12 cellular contexts compared by ENCODE assay signal in the genomic region with DNA sequence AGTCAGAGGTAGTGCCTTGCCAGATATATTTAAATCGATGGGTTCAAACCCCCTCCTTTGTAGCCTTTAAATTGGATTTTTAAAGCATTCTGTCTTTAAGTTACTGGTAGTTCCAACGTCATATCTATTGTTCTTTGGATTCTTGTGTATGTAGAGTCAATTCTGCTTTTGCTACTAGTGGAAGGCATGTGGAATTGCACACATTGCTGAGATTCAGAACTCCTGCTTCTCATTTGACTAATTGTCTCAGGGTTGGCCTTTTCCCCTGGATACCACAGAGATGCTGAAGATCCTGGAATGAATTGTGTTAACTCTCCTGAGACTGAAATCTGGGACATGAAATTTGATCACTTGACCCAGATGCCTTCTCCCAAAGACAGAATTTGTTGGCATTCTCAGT.
A peak's percentile ranks its signal among the peaks of the same experiment; 100 is the strongest.
DNase-seq lines count a peak whose midpoint lies in the region; ATAC-seq and TF ChIP-seq lines count a peak whose summit lies in the region.
"Had no signal": no experiment of that assay in that cellular context is flagged by ENCODE, and none has a peak within 500 bp of the region (broad histone marks: within the 10 kb centered on the region; RNA-seq: fewer than 3 reads in every experiment).

No MANE protein-coding gene starts in this region.

- no peaks in the 10 kb centered on the region for H3K4me1 ChIP-seq in psoas muscle

- H3K4me3 ChIP-seq in psoas muscle: no peak overlapping the region

- H3K36me3 ChIP-seq in psoas muscle (ENCODE audit: insufficient read depth in 1 of 2, low read depth in 1 of 2): no peaks in the 10 kb centered on the region

- DNase-seq in DMS53 (lab: John Stamatoyannopoulos, UW): peak; percentile 28
- DNase-seq in DMS53 treated with DMSO at 0.1 percent for 48 hours (lab: John Stamatoyannopoulos, UW; ENCODE audit: unreplicated experiment): no peak
- DNase-seq in RKO (ENCODE audit: low spot score): peak; percentile 43
- peak; percentile 0 for DNase-seq in fibroblast of peridontal ligament (ENCODE audit: extremely low read depth)
- no peak for DNase-seq in psoas muscle
- no peak for DNase-seq in NOMO-1 treated with dmso at 0.1 percent for 144 hours (lab: John Stamatoyannopoulos, UW; ENCODE audit: unreplicated experiment)
- no peak for DNase-seq in omental fat pad (ENCODE audit: low spot score)
- DNase-seq: hypothalamus; naive B cell; NCI-H524 treated with DMSO at 0.1 percent for 48 hours; stimulated activated CD4-positive, alpha-beta T cell treated with anti-CD3 and anti-CD28 coated beads, Interleukin-2, amount 100 ng/mL, for 48 hours had no signal

- WGBS in psoas muscle, 3 donors: 29 to 56% (median 46%) methylated on average over 2 of the region's 2 CpGs

- ATAC-seq in psoas muscle (no peak), omental fat pad (ENCODE audit: low FRiP score) (no peak), GM18907 (IDR thresholded peaks at IDR 0.05; ENCODE audit: unreplicated experiment) (no peak)

- intact Hi-C loops in psoas muscle (cut with DNase I): no loop called here

- H3K9me3 ChIP-seq in psoas muscle: no peaks in the 10 kb centered on the region

- TF ChIP-seq CTCF in psoas muscle (IDR thresholded peaks at IDR 0.05): peak; percentile 17
- no peak for TF ChIP-seq CTCF in omental fat pad (IDR thresholded peaks at IDR 0.05)

- H3K27me3 ChIP-seq in psoas muscle (ENCODE audit: insufficient read depth in 3 of 3, low read length in 2 of 3): peaks cover 0 to 5% (median 0%) of the 10 kb centered on the region in 3 donors

- H3K27ac ChIP-seq in psoas muscle: no peak overlapping the region

Comparison
In these comparisons a context has a peak if more than half of its experiments do, and no peak if none do; other contexts are left out.
1. DNase-seq: peak in DMS53 (single experiment), RKO (single experiment) and fibroblast of peridontal ligament (single experiment); none in DMS53 treated with DMSO at 0.1 percent for 48 hours (single experiment), psoas muscle (0 of 2), NOMO-1 treated with dmso at 0.1 percent for 144 hours (single experiment) and omental fat pad (single experiment).